ENCODE assay signal across 8 cellular contexts in the genomic region with DNA sequence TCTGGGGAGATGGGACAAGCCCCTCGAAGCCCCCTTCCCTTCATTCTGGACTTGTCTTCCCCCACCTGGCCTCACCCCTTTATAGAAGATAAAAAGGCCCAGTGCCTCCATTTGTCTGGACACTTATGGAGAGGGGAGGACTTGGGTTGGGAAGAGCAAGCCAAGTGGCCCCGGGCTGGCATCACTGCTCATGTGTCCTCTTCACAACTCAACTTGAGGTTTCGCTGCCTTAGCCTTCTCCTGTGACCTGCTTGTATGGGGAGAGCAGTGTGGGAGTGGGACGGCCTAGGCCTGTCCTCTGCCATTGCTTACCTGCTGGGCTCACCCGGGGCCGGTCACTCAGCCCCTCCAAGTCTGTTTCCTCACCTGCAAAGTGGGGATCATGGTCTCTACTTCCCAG. TPM values are rescaled to one million over a fixed set of nuclear protein-coding genes. Genes with fewer than 3 reads are reported as not detected.
A peak's percentile ranks its signal among the peaks of the same experiment; 100 is the strongest.
DNase-seq lines count a peak whose midpoint lies in the region; ATAC-seq, FAIRE-seq and TF ChIP-seq lines count a peak whose summit lies in the region.

No MANE protein-coding gene starts in this region.

- intact Hi-C loops in stomach (cut with DNase I; ENCODE audit: low total_unique reads): no loop called here

- H3K27me3 Mint-ChIP-seq in activated T-cell treated with anti-CD3 and anti-CD28 coated beads, Interleukin-2, amount 50 U/mL, for 24 hours: peaks cover 26% of the 10 kb centered on the region
- peaks cover 10% of the 10 kb centered on the region for H3K27me3 Mint-ChIP-seq in T-helper 17 cell

- peak overlapping the region; percentile 23 for H3K27ac Mint-ChIP-seq in activated T-cell treated with anti-CD3 and anti-CD28 coated beads, Interleukin-2, amount 50 U/mL, for 24 hours
- H3K27ac Mint-ChIP-seq in T-helper 17 cell: no peak overlapping the region

- H3K9me3 Mint-ChIP-seq in activated T-cell treated with anti-CD3 and anti-CD28 coated beads, Interleukin-2, amount 50 U/mL, for 24 hours: no peaks in the 10 kb centered on the region

- DNase-seq in activated T-cell treated with anti-CD3 and anti-CD28 coated beads, Interleukin-2, amount 50 U/mL, for 24 hours: no peak
- no peak for DNase-seq in activated T-cell treated with anti-CD3 and anti-CD28 coated beads, Interleukin-2, amount 50 U/mL, for 1 hour
- DNase-seq in T-helper 17 cell (no peak), foreskin keratinocyte (no peak), stomach (no peak), COLO829 (ENCODE audit: low spot score) (no peak), urothelium cell line (ENCODE audit: low spot score) (no peak)

- TF ChIP-seq EP300 in stomach (IDR thresholded peaks at IDR 0.05): no peak

- H3K4me3 ChIP-seq in stomach: peak overlapping the region; percentile 56 to 82 (median 70)

- WGBS in stomach, 5 donors: 63 to 77% (median 75%) methylated on average over 5 to 6 of the region's 6 CpGs

- FAIRE-seq in urothelium cell line (lab: Jason Lieb, UNC): no peak

- peaks cover 0 to 10% (median 0%) of the 10 kb centered on the region in 4 donors for H3K36me3 ChIP-seq in stomach

- H3K4me1 ChIP-seq in foreskin keratinocyte (no peaks in the 10 kb centered on the region), stomach (peaks cover 32 to 56% (median 47%) of the 10 kb centered on the region in 4 donors)

- no peak for TF ChIP-seq POLR2A in stomach (IDR thresholded peaks at IDR 0.05)

- peaks cover 20% of the 10 kb centered on the region for H3K4me1 Mint-ChIP-seq in activated T-cell treated with anti-CD3 and anti-CD28 coated beads, Interleukin-2, amount 50 U/mL, for 24 hours (ENCODE audit: low read depth)
- peaks cover 13% of the 10 kb centered on the region for H3K4me1 Mint-ChIP-seq in T-helper 17 cell

- H3K36me3 Mint-ChIP-seq in activated T-cell treated with anti-CD3 and anti-CD28 coated beads, Interleukin-2, amount 50 U/mL, for 24 hours (ENCODE audit: low read depth): peaks cover 48% of the 10 kb centered on the region
- peaks cover 3% of the 10 kb centered on the region for H3K36me3 Mint-ChIP-seq in T-helper 17 cell (ENCODE audit: low read depth)

- H3K27ac ChIP-seq in foreskin keratinocyte (peak overlapping the region; percentile 46), stomach (peak overlapping the region in 3 of 5 donors; percentile 65 to 87 (median 79))

- TF ChIP-seq CTCF in foreskin keratinocyte (conservative IDR thresholded peaks at IDR 0.05) (no peak), stomach (IDR thresholded peaks at IDR 0.05) (no peak)

- peaks cover 17% of the 10 kb centered on the region for H3K27me3 ChIP-seq in foreskin keratinocyte
- peaks cover 18 to 49% (median 32%) of the 10 kb centered on the region in 3 donors for H3K27me3 ChIP-seq in stomach

- H3K4me3 Mint-ChIP-seq in activated T-cell treated with anti-CD3 and anti-CD28 coated beads, Interleukin-2, amount 50 U/mL, for 24 hours: peak overlapping the region; percentile 83
- H3K4me3 Mint-ChIP-seq in T-helper 17 cell: peak overlapping the region; percentile 71

- no peak for ATAC-seq in T-helper 17 cell
- ATAC-seq in foreskin keratinocyte: no peak
- ATAC-seq in GM18858 (IDR thresholded peaks at IDR 0.05; ENCODE audit: unreplicated experiment): no peak

- H3K9me3 ChIP-seq in T-helper 17 cell (ENCODE audit: control insufficient read depth, low read length, poor library complexity, severe bottlenecking) (no peaks in the 10 kb centered on the region), stomach (no peaks in the 10 kb centered on the region)

RNA-seq across cellular contexts. Expression of gene PAQR4, which starts 1.4 kb away (rescaled TPM):
- 1 to 10 TPM; 1.7 to 2.7 TPM for total RNA-seq in T-helper 17 cell
- 29.6 and 32.8 TPM in 2 replicates for total RNA-seq in foreskin keratinocyte
- polyA plus RNA-seq in foreskin keratinocyte: 35.4 and 35.6 TPM in 2 replicates
- total RNA-seq in stomach: 10 to 100 TPM in 2 of 5 donors, 1 to 10 TPM in 3; 4.8 to 43.2 (median 8.4) TPM
- 10 to 100 TPM in 2 of 3 donors, 1 to 10 TPM in 1; 2.7 to 15.3 (median 10.9) TPM for polyA plus RNA-seq in stomach

RNA-seq across cellular contexts. Expression of gene KREMEN2, which starts 6.5 kb away (rescaled TPM):
- not detected for total RNA-seq in T-helper 17 cell
- 8.5 and 12.0 TPM in 2 replicates for total RNA-seq in foreskin keratinocyte
- polyA plus RNA-seq in foreskin keratinocyte: 10.7 and 14.5 TPM in 2 replicates
- under 1 TPM in 1 of 5 donors, not detected in 4; 0.37 TPM for total RNA-seq in stomach
- polyA plus RNA-seq in stomach: 1 to 10 TPM in 1 of 3 donors, not detected in 2; 1.1 TPM

RNA-seq across cellular contexts. Expression of gene PKMYT1, which starts 9.7 kb away (rescaled TPM):
- total RNA-seq in T-helper 17 cell: not detected
- 82.0 and 99.7 TPM in 2 replicates for total RNA-seq in foreskin keratinocyte
- polyA plus RNA-seq in foreskin keratinocyte: 122 and 142 TPM in 2 replicates
- total RNA-seq in stomach: 10 to 100 TPM in 2 of 5 donors, 1 to 10 TPM in 3; 2.4 to 19.3 (median 9.6) TPM
- polyA plus RNA-seq in stomach: 10 to 100 TPM in 1 of 3 donors, 1 to 10 TPM in 2; 1.8 to 15.9 (median 9.5) TPM

RNA-seq across cellular contexts. Expression of gene CLDN9, which starts 42.2 kb away (rescaled TPM):
- total RNA-seq in T-helper 17 cell: not detected
- total RNA-seq in foreskin keratinocyte: not detected in 2 replicates
- polyA plus RNA-seq in foreskin keratinocyte: 0.06 TPM in 1 of 2 replicates, not detected in the other
- total RNA-seq in stomach: not detected
- under 1 TPM in 2 of 3 donors, not detected in 1; 0.28 to 0.31 TPM for polyA plus RNA-seq in stomach

RNA-seq across cellular contexts. Expression of gene CLDN6, which starts 47.4 kb away (rescaled TPM):
- total RNA-seq in T-helper 17 cell: not detected
- total RNA-seq in foreskin keratinocyte: 0.11 and 0.14 TPM in 2 replicates
- 0.16 and 0.28 TPM in 2 replicates for polyA plus RNA-seq in foreskin keratinocyte
- not detected for total RNA-seq in stomach
- polyA plus RNA-seq in stomach: not detected
